ENCODE assay signal across 10 cellular contexts in genomic region chr19:4083677-4084546, GRCh38. TPM values are rescaled to one million over a fixed set of nuclear protein-coding genes. Genes with fewer than 3 reads are reported as not detected.
A peak's percentile ranks its signal among the peaks of the same experiment; 100 is the strongest.
DNase-seq lines count a peak whose midpoint lies in the region; ATAC-seq, FAIRE-seq and TF ChIP-seq lines count a peak whose summit lies in the region.
"Had no signal": no experiment of that assay in that cellular context is flagged by ENCODE, and none has a peak within 500 bp of the region (broad histone marks: within the 10 kb centered on the region; RNA-seq: fewer than 3 reads in every experiment).

No MANE protein-coding gene starts in this region.

- TF ChIP-seq POLR2A in GM12891 (IDR thresholded peaks at IDR 0.05; ENCODE audit: low read depth, low read length) (no peak), Peyer's patch (IDR thresholded peaks at IDR 0.05) (no peak)

- peak overlapping the region; percentile 91 for H3K27ac Mint-ChIP-seq in stimulated activated effector memory CD8-positive, alpha-beta T cell treated with anti-CD3 and anti-CD28 coated beads, Interleukin-12 subunit alpha, Interleukin-12 subunit beta, amount 100 ng/mL, for 72 hours

- H3K27ac ChIP-seq in Peyer's patch (peak overlapping the region; percentile 52 to 81 (median 72)), foreskin keratinocyte (no peak overlapping the region)

- no peaks in the 10 kb centered on the region for H3K36me3 ChIP-seq in Peyer's patch

- peaks cover 45% of the 10 kb centered on the region for H3K4me1 Mint-ChIP-seq in stimulated activated effector memory CD8-positive, alpha-beta T cell treated with anti-CD3 and anti-CD28 coated beads, Interleukin-12 subunit alpha, Interleukin-12 subunit beta, amount 100 ng/mL, for 72 hours

- H3K9me3 ChIP-seq in Peyer's patch: no peaks in the 10 kb centered on the region

- FAIRE-seq in GM12891 (lab: Jason Lieb, UNC): peak; percentile 79

- peak; percentile 25 for ATAC-seq in foreskin keratinocyte
- peak; percentile 70 for ATAC-seq in stimulated activated effector memory CD8-positive, alpha-beta T cell treated with anti-CD3 and anti-CD28 coated beads, Interleukin-12 subunit alpha, Interleukin-12 subunit beta, amount 100 ng/mL, for 72 hours
- no peak for ATAC-seq in HG03565 (IDR thresholded peaks at IDR 0.05; ENCODE audit: unreplicated experiment)

- H3K9me3 Mint-ChIP-seq in stimulated activated effector memory CD8-positive, alpha-beta T cell treated with anti-CD3 and anti-CD28 coated beads, Interleukin-12 subunit alpha, Interleukin-12 subunit beta, amount 100 ng/mL, for 72 hours: no peaks in the 10 kb centered on the region

- TF ChIP-seq CTCF in Peyer's patch (IDR thresholded peaks at IDR 0.05): no peak
- no peak for TF ChIP-seq CTCF in foreskin keratinocyte (conservative IDR thresholded peaks at IDR 0.05)

- H3K4me3 ChIP-seq in Peyer's patch: peak overlapping the region in 3 of 4 donors; percentile 15 to 45 (median 33)

- H3K4me3 Mint-ChIP-seq in stimulated activated effector memory CD8-positive, alpha-beta T cell treated with anti-CD3 and anti-CD28 coated beads, Interleukin-12 subunit alpha, Interleukin-12 subunit beta, amount 100 ng/mL, for 72 hours: peak overlapping the region; percentile 57

- DNase-seq in GM12891 (ENCODE audit: insufficient read length, low spot score) (peak; percentile 59), Peyer's patch (peak; percentile 57 to 79 (median 68)), foreskin keratinocyte (no peak), NCI-H1436 treated with DMSO at 0.1 percent for 48 hours (lab: John Stamatoyannopoulos, UW) (no peak), NCI-H2171 treated with DMSO at 0.1 percent for 48 hours (lab: John Stamatoyannopoulos, UW) (no peak), AG20443 (ENCODE audit: low spot score) (no peak)
- DNase-seq in stimulated activated effector memory CD8-positive, alpha-beta T cell treated with anti-CD3 and anti-CD28 coated beads, Interleukin-12 subunit alpha, Interleukin-12 subunit beta, amount 100 ng/mL, for 72 hours (ENCODE audit: low spot score in 2 of 2): peak in 1 of 2 donors; percentile 72
- DNase-seq: NCI-H1417 treated with DMSO at 0.1 percent for 48 hours; stimulated activated CD4-positive, alpha-beta T cell treated with anti-CD3 and anti-CD28 coated beads, Interleukin-2, amount 100 ng/mL, for 48 hours had no signal

- peaks cover 40% of the 10 kb centered on the region for H3K36me3 Mint-ChIP-seq in stimulated activated effector memory CD8-positive, alpha-beta T cell treated with anti-CD3 and anti-CD28 coated beads, Interleukin-12 subunit alpha, Interleukin-12 subunit beta, amount 100 ng/mL, for 72 hours

- no peaks in the 10 kb centered on the region for H3K27me3 ChIP-seq in Peyer's patch
- H3K27me3 ChIP-seq in foreskin keratinocyte: no peaks in the 10 kb centered on the region

- peaks cover 8 to 41% (median 14%) of the 10 kb centered on the region in 4 donors for H3K4me1 ChIP-seq in Peyer's patch
- no peaks in the 10 kb centered on the region for H3K4me1 ChIP-seq in foreskin keratinocyte

TF ChIP-seq in GM12891, 5 proteins besides CTCF, POLR2A, EP300 and RAD21:
- TF ChIP-seq POLR2AphosphoS5 (IDR thresholded peaks at IDR 0.05; ENCODE audit: low read depth, low read length) (no peak), SPI1 (IDR thresholded peaks at IDR 0.05; ENCODE audit: low read depth, low read length) (peak; percentile 27; the same call in 1 of the 2 replicates)

RNA-seq across cellular contexts. Expression of gene ZBTB7A, which starts 17.2 kb away (rescaled TPM):
- polyA plus RNA-seq in GM12891 (2012; ENCODE audit: low read depth, missing spikeins): 7.3 TPM
- total RNA-seq in Peyer's patch (100 to 1,000 TPM in 2 of 4 donors, 10 to 100 TPM in 2; 74.3 to 149 (median 96.1) TPM), foreskin keratinocyte (18.1 and 20.1 TPM in 2 replicates)
- polyA plus RNA-seq in foreskin keratinocyte: 10.0 and 10.4 TPM in 2 replicates

RNA-seq across cellular contexts. Expression of gene MAP2K2, which starts 40.0 kb away (rescaled TPM):
- 130 TPM for polyA plus RNA-seq in GM12891 (2012; ENCODE audit: low read depth, missing spikeins)
- 100 to 1,000 TPM; 168 to 283 (median 220) TPM for total RNA-seq in Peyer's patch
- 125 and 130 TPM in 2 replicates for total RNA-seq in foreskin keratinocyte
- 161 and 178 TPM in 2 replicates for polyA plus RNA-seq in foreskin keratinocyte

Comparison
In these comparisons a context has a peak if more than half of its experiments do, and no peak if none do; other contexts are left out.
1. DNase-seq: peak in GM12891 (single experiment) and Peyer's patch (3 of 3); none in foreskin keratinocyte (0 of 2), NCI-H1436 treated with DMSO at 0.1 percent for 48 hours (single experiment), NCI-H2171 treated with DMSO at 0.1 percent for 48 hours (single experiment) and AG20443 (single experiment).